11 cellular contexts compared by ENCODE assay signal in the genomic region with DNA sequence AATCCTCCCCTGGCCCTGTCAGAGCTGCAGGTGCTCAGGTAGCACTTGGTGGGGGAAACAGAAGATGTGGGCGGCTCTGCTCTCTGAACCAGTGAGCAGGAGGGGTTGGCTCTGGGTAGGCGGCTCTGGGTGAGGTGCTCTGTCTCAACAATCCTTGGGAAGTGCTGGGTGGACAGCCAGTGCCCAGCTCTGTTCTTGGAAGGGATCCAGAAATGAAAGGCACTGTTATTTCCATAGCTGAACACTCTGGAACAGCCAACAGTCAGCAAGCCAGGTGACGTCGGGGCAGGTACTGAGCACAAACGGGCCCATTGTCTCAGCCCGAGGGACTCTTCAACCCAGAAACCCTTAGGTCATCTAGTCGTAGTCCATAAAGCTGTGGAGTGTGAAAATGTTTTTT. TPM values are rescaled to one million over a fixed set of nuclear protein-coding genes. Genes with fewer than 3 reads are reported as not detected.
"Had no signal": no experiment of that assay in that cellular context is flagged by ENCODE, and none has a peak within 500 bp of the region (broad histone marks: within the 10 kb centered on the region; RNA-seq: fewer than 3 reads in every experiment).

No MANE protein-coding gene starts in this region.

- FAIRE-seq: colon, small intestine, urothelium cell line had no signal

- DNase-seq: activated CD4-positive, alpha-beta memory T cell treated with anti-CD3 and anti-CD28 coated beads for 36 hours; activated CD4-positive, alpha-beta T cell treated with anti-CD3 and anti-CD28 coated beads for 1 hour; activated gamma-delta T cell; activated T-cell treated with anti-CD3 and anti-CD28 coated beads, Interleukin-2, amount 50 U/mL, for 4 hours; foreskin keratinocyte; hippocampal formation; natural killer cell; small intestine; T1000 had no signal

- H3K27me3 ChIP-seq: foreskin keratinocyte had no signal

- ATAC-seq: activated T-cell treated with anti-CD3 and anti-CD28 coated beads, Interleukin-2, amount 50 U/mL, for 4 hours; foreskin keratinocyte; natural killer cell had no signal

- H3K27ac ChIP-seq: foreskin keratinocyte had no signal

- H3K4me1 ChIP-seq: foreskin keratinocyte had no signal

RNA-seq across cellular contexts. Expression of a gene that starts 36.3 kb away (rescaled TPM):
- total RNA-seq: activated CD4-positive, alpha-beta memory T cell treated with anti-CD3 and anti-CD28 coated beads for 36 hours had no signal
